Comparison of ENCODE assay signal across 8 cellular contexts in genomic region chr7:25951414-25952276, GRCh38.
DNase-seq lines count a peak whose midpoint lies in the region; ATAC-seq and TF ChIP-seq lines count a peak whose summit lies in the region.

No MANE protein-coding gene starts in this region.

- no peak for TF ChIP-seq CTCF in heart left ventricle (IDR thresholded peaks at IDR 0.05)
- no peak for TF ChIP-seq CTCF in choroid plexus epithelial cell (conservative IDR thresholded peaks at IDR 0.05; ENCODE audit: low read depth, low read length)

- DNase-seq in heart left ventricle (peak in 1 of 5 donors; percentile 66), Right ventricle myocardium superior (no peak), NCI-H345 treated with DMSO at 0.1 percent for 48 hours (lab: John Stamatoyannopoulos, UW; ENCODE audit: unreplicated experiment) (peak; percentile 53), choroid plexus epithelial cell (ENCODE audit: low read depth) (peak; percentile 9), naive B cell (no peak)
- DNase-seq in stimulated activated CD4-positive, alpha-beta T cell treated with anti-CD3 and anti-CD28 coated beads, Interleukin-1b, Interleukin-23, amount 100 ng/mL, for 48 hours, result no peak

- peaks cover 0 to 6% (median 0%) of the 10 kb centered on the region in 7 donors for H3K9me3 Mint-ChIP-seq in naive B cell

- WGBS in heart left ventricle, 4 donors, result 10 to 17% (median 14%) methylated on average over 41 to 47 of the region's 47 CpGs

- peak overlapping the region; percentile 31 to 77 (median 66) for H3K4me3 ChIP-seq in heart left ventricle
- H3K4me3 ChIP-seq in choroid plexus epithelial cell (ENCODE audit: low read depth, low read length), result peak overlapping the region; percentile 45

- TF ChIP-seq POLR2A in heart left ventricle (IDR thresholded peaks at IDR 0.05), result no peak

- peaks cover 17 to 24% (median 21%) of the 10 kb centered on the region in 3 donors for H3K4me1 Mint-ChIP-seq in naive B cell

- H3K27ac Mint-ChIP-seq in naive B cell, result peak overlapping the region in 1 of 6 donors; percentile 21

- peaks cover 32 to 50% (median 46%) of the 10 kb centered on the region in 3 donors for H3K27me3 Mint-ChIP-seq in naive B cell

- peaks cover 0 to 5% (median 0%) of the 10 kb centered on the region in 12 donors for H3K9me3 ChIP-seq in heart left ventricle

- no peaks in the 10 kb centered on the region for H3K36me3 ChIP-seq in heart left ventricle

- peak overlapping the region in 3 of 12 donors; percentile 24 to 60 (median 34) for H3K27ac ChIP-seq in heart left ventricle

- peaks cover 0 to 35% (median 18%) of the 10 kb centered on the region in 9 donors for H3K27me3 ChIP-seq in heart left ventricle

- peak overlapping the region in 7 of 8 donors; percentile 46 to 89 (median 70) for H3K4me3 Mint-ChIP-seq in naive B cell

- H3K4me1 ChIP-seq in heart left ventricle, result peaks cover 0 to 24% (median 10%) of the 10 kb centered on the region in 12 donors

- intact Hi-C loops in heart left ventricle (cut with DNase I) (no loop called here), Right ventricle myocardium superior (cut with DNase I) (no loop called here)

- H3K36me3 Mint-ChIP-seq in naive B cell, result no peaks in the 10 kb centered on the region

- ATAC-seq in heart left ventricle (peak in 1 of 4 donors; percentile 56), Right ventricle myocardium superior (ENCODE audit: poor library complexity) (no peak), HG02588 (IDR thresholded peaks at IDR 0.05; ENCODE audit: unreplicated experiment) (peak; percentile 48), naive B cell (ENCODE audit: low read depth in 2 of 2) (no peak), HG03139 (IDR thresholded peaks at IDR 0.05; ENCODE audit: unreplicated experiment) (no peak)

Comparison
In these comparisons a context has a peak if more than half of its experiments do, and no peak if none do; other contexts are left out.
1. DNase-seq: peak in NCI-H345 treated with DMSO at 0.1 percent for 48 hours (single experiment) and choroid plexus epithelial cell (single experiment); none in Right ventricle myocardium superior (single experiment), naive B cell (single experiment) and stimulated activated CD4-positive, alpha-beta T cell treated with anti-CD3 and anti-CD28 coated beads, Interleukin-1b, Interleukin-23, amount 100 ng/mL, for 48 hours (single experiment).